ENCODE assay signal across 9 cellular contexts in genomic region chr4:3880595-3881120, GRCh38.
DNase-seq lines count a peak whose midpoint lies in the region; ATAC-seq and TF ChIP-seq lines count a peak whose summit lies in the region.
"Had no signal": no experiment of that assay in that cellular context is flagged by ENCODE, and none has a peak within 500 bp of the region (broad histone marks: within the 10 kb centered on the region; RNA-seq: fewer than 3 reads in every experiment).

No MANE protein-coding gene starts in this region.

- H3K27me3 ChIP-seq in CD4-positive, CD25-positive, alpha-beta regulatory T cell (ENCODE audit: control insufficient read depth, insufficient read depth, low read length): peaks cover 2% of the 10 kb centered on the region
- H3K27me3 ChIP-seq in H7 (ENCODE audit: control insufficient read depth, insufficient read depth, low read length): peaks cover 8% of the 10 kb centered on the region
- peaks cover 10% of the 10 kb centered on the region for H3K27me3 ChIP-seq in endodermal cell (ENCODE audit: control insufficient read depth, insufficient read depth, low read length, poor library complexity, severe bottlenecking)

- peaks cover 0 to 15% (median 10%) of the 10 kb centered on the region in 4 donors for H3K4me1 Mint-ChIP-seq in CD4-positive, CD25-positive, alpha-beta regulatory T cell
- peaks cover 20% of the 10 kb centered on the region for H3K4me1 Mint-ChIP-seq in endodermal cell
- peaks cover 31% of the 10 kb centered on the region for H3K4me1 Mint-ChIP-seq in stimulated activated effector memory CD8-positive, alpha-beta T cell treated with anti-CD3 and anti-CD28 coated beads, Interleukin-12 subunit alpha, Interleukin-12 subunit beta, amount 100 ng/mL, for 72 hours

- peaks cover 0 to 12% of the 10 kb centered on the region in 2 experiments for H3K9me3 ChIP-seq in CD4-positive, CD25-positive, alpha-beta regulatory T cell (ENCODE audit: control insufficient read depth in 2 of 2, low read length in 2 of 2)
- H3K9me3 ChIP-seq in endodermal cell (ENCODE audit: control insufficient read depth, low read length): peaks cover 13% of the 10 kb centered on the region

- peaks cover 14% of the 10 kb centered on the region for H3K4me1 ChIP-seq in CD4-positive, CD25-positive, alpha-beta regulatory T cell (ENCODE audit: control insufficient read depth, insufficient read depth, low read length, poor library complexity, severe bottlenecking)
- peaks cover 9% of the 10 kb centered on the region for H3K4me1 ChIP-seq in endodermal cell (ENCODE audit: control insufficient read depth, insufficient read depth, low read length)
- H3K4me1 ChIP-seq: SJSA1 had no signal

- peak; percentile 45 to 63 for ATAC-seq in CD4-positive, CD25-positive, alpha-beta regulatory T cell (ENCODE audit: low read depth in 2 of 2)
- peak; percentile 90 for ATAC-seq in stimulated activated effector memory CD8-positive, alpha-beta T cell treated with anti-CD3 and anti-CD28 coated beads, Interleukin-12 subunit alpha, Interleukin-12 subunit beta, amount 100 ng/mL, for 72 hours
- ATAC-seq in HG03159 (IDR thresholded peaks at IDR 0.05; ENCODE audit: unreplicated experiment): no peak

- TF ChIP-seq CTCF in endodermal cell (conservative IDR thresholded peaks at IDR 0.05): peak; percentile 89

- H3K36me3 ChIP-seq in CD4-positive, CD25-positive, alpha-beta regulatory T cell (ENCODE audit: control insufficient read depth, insufficient read depth, low read length): no peaks in the 10 kb centered on the region
- no peaks in the 10 kb centered on the region for H3K36me3 ChIP-seq in H7 (replicated peaks; ENCODE audit: control insufficient read depth, insufficient read depth, low read length)
- no peaks in the 10 kb centered on the region for H3K36me3 ChIP-seq in endodermal cell (ENCODE audit: control insufficient read depth, insufficient read depth, low read length)
- H3K36me3 ChIP-seq: SJSA1 had no signal

- no peak overlapping the region for H3K27ac ChIP-seq in CD4-positive, CD25-positive, alpha-beta regulatory T cell (ENCODE audit: insufficient read depth, low read length, poor library complexity, severe bottlenecking)
- H3K27ac ChIP-seq in endodermal cell (ENCODE audit: low read depth, low read length): no peak overlapping the region
- H3K27ac ChIP-seq: SJSA1 had no signal

- H3K27me3 Mint-ChIP-seq in CD4-positive, CD25-positive, alpha-beta regulatory T cell: peaks cover 31% of the 10 kb centered on the region
- peaks cover 47% of the 10 kb centered on the region for H3K27me3 Mint-ChIP-seq in endodermal cell (ENCODE audit: insufficient read depth)

- WGBS in endodermal cell (ENCODE audit: insufficient coverage in 1 of 2, insufficient read length in 1 of 2), 2 experiments: 11 to 13% methylated on average over 6 to 20 of the region's 20 CpGs

- H3K36me3 Mint-ChIP-seq in CD4-positive, CD25-positive, alpha-beta regulatory T cell: peaks cover 4% of the 10 kb centered on the region
- H3K36me3 Mint-ChIP-seq in endodermal cell (ENCODE audit: low read depth): peaks cover 3% of the 10 kb centered on the region
- H3K36me3 Mint-ChIP-seq in stimulated activated effector memory CD8-positive, alpha-beta T cell treated with anti-CD3 and anti-CD28 coated beads, Interleukin-12 subunit alpha, Interleukin-12 subunit beta, amount 100 ng/mL, for 72 hours: no peaks in the 10 kb centered on the region

- no peak overlapping the region for H3K9ac ChIP-seq in endodermal cell (ENCODE audit: extremely low read depth, low read length, poor library complexity, severe bottlenecking)

- H3K4me3 Mint-ChIP-seq in CD4-positive, CD25-positive, alpha-beta regulatory T cell: peak overlapping the region in 2 of 4 donors; percentile 19 to 65
- H3K4me3 Mint-ChIP-seq in endodermal cell: peak overlapping the region; percentile 27
- peak overlapping the region; percentile 62 for H3K4me3 Mint-ChIP-seq in stimulated activated effector memory CD8-positive, alpha-beta T cell treated with anti-CD3 and anti-CD28 coated beads, Interleukin-12 subunit alpha, Interleukin-12 subunit beta, amount 100 ng/mL, for 72 hours

- H3K27ac Mint-ChIP-seq in CD4-positive, CD25-positive, alpha-beta regulatory T cell: no peak overlapping the region
- H3K27ac Mint-ChIP-seq in endodermal cell: no peak overlapping the region
- no peak overlapping the region for H3K27ac Mint-ChIP-seq in stimulated activated effector memory CD8-positive, alpha-beta T cell treated with anti-CD3 and anti-CD28 coated beads, Interleukin-12 subunit alpha, Interleukin-12 subunit beta, amount 100 ng/mL, for 72 hours

- peak; percentile 29 to 64 (median 46) for DNase-seq in CD4-positive, CD25-positive, alpha-beta regulatory T cell
- DNase-seq in H7 (peak; percentile 93), NCI-H748 treated with DMSO at 0.1 percent for 48 hours (lab: John Stamatoyannopoulos, UW) (peak; percentile 2), endodermal cell (peak; percentile 97), myocyte (ENCODE audit: low read depth) (peak; percentile 62)
- peak; percentile 32 to 47 (median 42) for DNase-seq in activated CD8-positive, alpha-beta memory T cell treated with anti-CD3 and anti-CD28 coated beads for 48 hours (ENCODE audit: low read depth in 2 of 3, low spot score in 2 of 3)
- DNase-seq in stimulated activated effector memory CD8-positive, alpha-beta T cell treated with anti-CD3 and anti-CD28 coated beads, Interleukin-12 subunit alpha, Interleukin-12 subunit beta, amount 100 ng/mL, for 72 hours (ENCODE audit: low spot score in 2 of 2): peak; percentile 58 to 80

- H3K9me3 Mint-ChIP-seq in CD4-positive, CD25-positive, alpha-beta regulatory T cell: peaks cover 0 to 15% (median 3%) of the 10 kb centered on the region in 7 donors
- H3K9me3 Mint-ChIP-seq in endodermal cell: peaks cover 14% of the 10 kb centered on the region
- H3K9me3 Mint-ChIP-seq in stimulated activated effector memory CD8-positive, alpha-beta T cell treated with anti-CD3 and anti-CD28 coated beads, Interleukin-12 subunit alpha, Interleukin-12 subunit beta, amount 100 ng/mL, for 72 hours: peaks cover 7% of the 10 kb centered on the region

- H3K4me3 ChIP-seq in CD4-positive, CD25-positive, alpha-beta regulatory T cell (ENCODE audit: low read depth, low read length): no peak overlapping the region
- peak overlapping the region; percentile 16; the same call in 1 of the 2 replicates for H3K4me3 ChIP-seq in H7 (ENCODE audit: insufficient read depth, low read depth, low read length)
- H3K4me3 ChIP-seq in endodermal cell (ENCODE audit: low read length): no peak overlapping the region
- H3K4me3 ChIP-seq: SJSA1 had no signal

Comparison
In these comparisons a context has a peak if more than half of its experiments do, and no peak if none do; other contexts are left out.
1. DNase-seq: peak in every context shown above with its lines; median percentile 97 in endodermal cell; 93 in H7; 69 in stimulated activated effector memory CD8-positive, alpha-beta T cell treated with anti-CD3 and anti-CD28 coated beads, Interleukin-12 subunit alpha, Interleukin-12 subunit beta, amount 100 ng/mL, for 72 hours; 62 in myocyte; 46 in CD4-positive, CD25-positive, alpha-beta regulatory T cell; 42 in activated CD8-positive, alpha-beta memory T cell treated with anti-CD3 and anti-CD28 coated beads for 48 hours; 2 in NCI-H748 treated with DMSO at 0.1 percent for 48 hours.